ENCODE assay signal across 9 cellular contexts in genomic region chr6:138004423-138005287, GRCh38.
A peak's percentile ranks its signal among the peaks of the same experiment; 100 is the strongest.
DNase-seq lines count a peak whose midpoint lies in the region; ATAC-seq and TF ChIP-seq lines count a peak whose summit lies in the region.
"Had no signal": no experiment of that assay in that cellular context is flagged by ENCODE, and none has a peak within 500 bp of the region (broad histone marks: within the 10 kb centered on the region; RNA-seq: fewer than 3 reads in every experiment).

No MANE protein-coding gene starts in this region.

- DNase-seq in NOMO-1 treated with DMSO at 0.1 percent for 48 hours (lab: John Stamatoyannopoulos, UW; ENCODE audit: unreplicated experiment) (peak; percentile 37), NOMO-1 treated with dmso at 0.1 percent for 144 hours (lab: John Stamatoyannopoulos, UW; ENCODE audit: unreplicated experiment) (no peak), PC-9 (peak in 1 of 2 experiments; percentile 57), erythroblast (lab: John Stamatoyannopoulos, UW) (peak; percentile 10 to 54), prostate gland (ENCODE audit: low spot score) (no peak), ovary (no peak), aorta (no peak)
- DNase-seq: activated T-cell treated with anti-CD3 and anti-CD28 coated beads, Interleukin-2, amount 50 U/mL, for 4 hours had no signal

- no peaks in the 10 kb centered on the region; the same call in 1 of the 2 replicates for H3K9me2 ChIP-seq in PC-9 (ENCODE audit: insufficient read depth)

- peak; percentile 42 for ATAC-seq in HG03175 (IDR thresholded peaks at IDR 0.05; ENCODE audit: unreplicated experiment)
- ATAC-seq in aorta (ENCODE audit: low FRiP score) = no peak

- H3K4me3 ChIP-seq in PC-9 (no peak overlapping the region), prostate gland (no peak overlapping the region), ovary (no peak overlapping the region), aorta (ENCODE audit: low read length in 2 of 2) (no peak overlapping the region)

- no peaks in the 10 kb centered on the region for H4K20me1 ChIP-seq in PC-9 (ENCODE audit: insufficient read depth)

- TF ChIP-seq CTCF in PC-9 (conservative IDR thresholded peaks at IDR 0.05) (peak; percentile 79), prostate gland (IDR thresholded peaks at IDR 0.05) (peak in 3 of 4 experiments; percentile 26 to 45 (median 43)), ovary (IDR thresholded peaks at IDR 0.05) (peak in 1 of 3 donors; percentile 11)

- peaks cover 31% of the 10 kb centered on the region for H3K4me1 ChIP-seq in PC-9 (replicated peaks; ENCODE audit: insufficient read depth)
- no peaks in the 10 kb centered on the region for H3K4me1 ChIP-seq in prostate gland (replicated peaks)
- H3K4me1 ChIP-seq in ovary (ENCODE audit: insufficient read depth) = no peaks in the 10 kb centered on the region
- H3K4me1 ChIP-seq in aorta (ENCODE audit: control insufficient read depth in 1 of 2, insufficient read depth in 2 of 2, low read length in 2 of 2) = no peaks in the 10 kb centered on the region

- whole genome bisulfite sequencing in prostate gland = 55% methylated on average over 7 of the region's 7 CpGs
- 40 to 45% (median 44%) methylated on average over 7 of the region's 7 CpGs for WGBS in ovary, 3 donors
- 44 to 53% methylated on average over 7 of the region's 7 CpGs for WGBS in aorta, 2 donors

- no peak for TF ChIP-seq EP300 in ovary (IDR thresholded peaks at IDR 0.05)

- no TSS peak for BruUV-seq in PC-9 (replicated peaks; lab: Mats Ljungman, UMichigan)

- TF ChIP-seq POLR2A in erythroblast (IDR thresholded peaks at IDR 0.05; ENCODE audit: low read length) (no peak), prostate gland (IDR thresholded peaks at IDR 0.05) (no peak), ovary (IDR thresholded peaks at IDR 0.05) (no peak)

- H3K79me2 ChIP-seq in PC-9 (ENCODE audit: low read depth) = no peaks in the 10 kb centered on the region

- CTCF ChIA-PET in PC-9 (lab: Charles Lee) = interaction anchor here (0.8 to 1.7 kb wide), 7 partner anchors 20 to 297 kb away, joined by 3 to 7 read pairs (median 3); partner anchors contain the start of gene TNFAIP3

- H3K9me3 ChIP-seq in PC-9 (ENCODE audit: insufficient read depth, low read depth) (no peaks in the 10 kb centered on the region), prostate gland (no peaks in the 10 kb centered on the region), ovary (no peaks in the 10 kb centered on the region), aorta (ENCODE audit: control insufficient read depth, low read length) (no peaks in the 10 kb centered on the region)

- POLR2A ChIA-PET in PC-9 (lab: Charles Lee; ENCODE audit: unreplicated experiment) = interaction anchor here (0.7 kb wide), 2 partner anchors 354 to 873 kb away, joined by 5 read pairs; no protein-coding TSS in a partner anchor

- H3K36me3 ChIP-seq in PC-9 (ENCODE audit: low read depth) = no peaks in the 10 kb centered on the region
- no peaks in the 10 kb centered on the region for H3K36me3 ChIP-seq in prostate gland
- no peaks in the 10 kb centered on the region for H3K36me3 ChIP-seq in ovary
- no peaks in the 10 kb centered on the region for H3K36me3 ChIP-seq in aorta (ENCODE audit: control insufficient read depth in 1 of 2, insufficient read depth in 2 of 2, low read length in 1 of 2)

- peaks cover 5% of the 10 kb centered on the region for H3F3A ChIP-seq in PC-9 (ENCODE audit: insufficient read depth, low read depth)

- H3K27me3 ChIP-seq in PC-9 (ENCODE audit: insufficient read depth, low read depth) = no peaks in the 10 kb centered on the region
- H3K27me3 ChIP-seq in prostate gland (replicated peaks; ENCODE audit: insufficient read depth) = no peaks in the 10 kb centered on the region
- H3K27me3 ChIP-seq in ovary = no peaks in the 10 kb centered on the region
- no peaks in the 10 kb centered on the region for H3K27me3 ChIP-seq in aorta (ENCODE audit: control insufficient read depth in 1 of 2, insufficient read depth in 2 of 2, low read length in 1 of 2)

- H3K27ac ChIP-seq in PC-9 = no peak overlapping the region
- H3K27ac ChIP-seq in prostate gland = no peak overlapping the region
- H3K27ac ChIP-seq in ovary = no peak overlapping the region
- no peak overlapping the region for H3K27ac ChIP-seq in aorta (ENCODE audit: low read depth in 1 of 2, low read length in 2 of 2)

- H2AFZ ChIP-seq in PC-9 = no peak overlapping the region

- H3K4me2 ChIP-seq in PC-9 = no peak overlapping the region

- intact Hi-C loops in PC-9 (cut with micrococcal nuclease; ENCODE audit: unreplicated experiment) (loop anchor here (10.0 kb wide), 2 partner anchors 930 to 1360 kb away; no protein-coding TSS in a partner anchor), prostate gland (cut with DNase I) (loop anchor here (10.0 kb wide), 1 partner anchor 280 kb away; no protein-coding TSS in a partner anchor), ovary (cut with DNase I) (loop anchor here in 1 of 4 donors (10.0 kb wide), 1 partner anchor 100 kb away; the partner anchor contains the start of gene PERP), aorta (cut with DNase I) (no loop called here)

Comparison
In these comparisons a context has a peak if more than half of its experiments do, and no peak if none do; other contexts are left out.
1. DNase-seq: peak in NOMO-1 treated with DMSO at 0.1 percent for 48 hours (single experiment) and erythroblast (2 of 2); none in NOMO-1 treated with dmso at 0.1 percent for 144 hours (single experiment), prostate gland (single experiment), ovary (0 of 5) and aorta (0 of 2).
2. intact Hi-C loops: an anchor here in PC-9 (10.0 kb wide) and prostate gland (10.0 kb wide); none called in aorta.